In genomic region chr6:90993771-90994170, GRCh38 we compare ENCODE assay signal across 19 cellular contexts.
DNase-seq lines count a peak whose midpoint lies in the region; ATAC-seq, FAIRE-seq and TF ChIP-seq lines count a peak whose summit lies in the region.
"Had no signal": no experiment of that assay in that cellular context is flagged by ENCODE, and none has a peak within 500 bp of the region (broad histone marks: within the 10 kb centered on the region; RNA-seq: fewer than 3 reads in every experiment).

No MANE protein-coding gene starts in this region.

- no peaks in the 10 kb centered on the region for H3K27me3 ChIP-seq in kidney epithelial cell (ENCODE audit: control insufficient read depth, insufficient read depth, low read length)
- H3K27me3 ChIP-seq: BLaER1 treated with 17β-estradiol and CSF1 and Interleukin-3, amounts not matched to agents 10 nM and 100 nM had no signal

- DNase-seq in Daoy (ENCODE audit: low read depth) (peak; percentile 35), LHCN-M2 (ENCODE audit: low read depth) (peak; percentile 3), astrocyte of the hippocampus (ENCODE audit: low read depth, low spot score) (peak; percentile 14), kidney epithelial cell (ENCODE audit: low read depth) (peak; percentile 35), urothelium cell line (ENCODE audit: low spot score) (no peak), superior temporal gyrus (ENCODE audit: extremely low spot score) (no peak)
- DNase-seq in stimulated activated CD4-positive, alpha-beta T cell treated with anti-CD3 and anti-CD28 coated beads, Interleukin-4, amount 100 ng/mL, for 24 hours = no peak
- DNase-seq: DMS153; NCI-H1048; NCI-H146; NCI-H2227 treated with DMSO at 0.1 percent for 48 hours; NCI-H526 treated with DMSO at 0.1 percent for 48 hours; NK-92 treated with Interleukin-12 subunit alpha and Interleukin-12 subunit beta, amount 100 ng/mL, for 24 hours; PC-9; Right ventricle myocardium superior had no signal

- FAIRE-seq in urothelium cell line (lab: Jason Lieb, UNC) = no peak
- FAIRE-seq: H54 had no signal

- no peak overlapping the region for H3K4me3 ChIP-seq in kidney epithelial cell (ENCODE audit: low read depth, low read length)
- H3K4me3 ChIP-seq: BLaER1 treated with 17β-estradiol and CSF1 and Interleukin-3, amounts not matched to agents 10 nM and 100 nM; PC-9 had no signal

- no peak for ATAC-seq in HG03520 (IDR thresholded peaks at IDR 0.05; ENCODE audit: unreplicated experiment)
- ATAC-seq: SK-N-SH treated with all-trans-retinoic acid at 6 μM for 48 hours had no signal

- no peak for TF ChIP-seq CTCF in kidney epithelial cell (IDR thresholded peaks at IDR 0.05; ENCODE audit: insufficient read depth, low read length, poor library complexity, severe bottlenecking)

- no peaks in the 10 kb centered on the region for H3K36me3 ChIP-seq in kidney epithelial cell (ENCODE audit: control insufficient read depth, insufficient read depth, low read length)
- H3K36me3 ChIP-seq: BLaER1 treated with 17β-estradiol and CSF1 and Interleukin-3, amounts not matched to agents 10 nM and 100 nM had no signal

Comparison
In these comparisons a context has a peak if more than half of its experiments do, and no peak if none do; other contexts are left out.
1. DNase-seq: peak in Daoy (single experiment), LHCN-M2 (single experiment), astrocyte of the hippocampus (single experiment) and kidney epithelial cell (single experiment); none in stimulated activated CD4-positive, alpha-beta T cell treated with anti-CD3 and anti-CD28 coated beads, Interleukin-4, amount 100 ng/mL, for 24 hours (single experiment), urothelium cell line (single experiment) and superior temporal gyrus (single experiment).